In the genomic region with DNA sequence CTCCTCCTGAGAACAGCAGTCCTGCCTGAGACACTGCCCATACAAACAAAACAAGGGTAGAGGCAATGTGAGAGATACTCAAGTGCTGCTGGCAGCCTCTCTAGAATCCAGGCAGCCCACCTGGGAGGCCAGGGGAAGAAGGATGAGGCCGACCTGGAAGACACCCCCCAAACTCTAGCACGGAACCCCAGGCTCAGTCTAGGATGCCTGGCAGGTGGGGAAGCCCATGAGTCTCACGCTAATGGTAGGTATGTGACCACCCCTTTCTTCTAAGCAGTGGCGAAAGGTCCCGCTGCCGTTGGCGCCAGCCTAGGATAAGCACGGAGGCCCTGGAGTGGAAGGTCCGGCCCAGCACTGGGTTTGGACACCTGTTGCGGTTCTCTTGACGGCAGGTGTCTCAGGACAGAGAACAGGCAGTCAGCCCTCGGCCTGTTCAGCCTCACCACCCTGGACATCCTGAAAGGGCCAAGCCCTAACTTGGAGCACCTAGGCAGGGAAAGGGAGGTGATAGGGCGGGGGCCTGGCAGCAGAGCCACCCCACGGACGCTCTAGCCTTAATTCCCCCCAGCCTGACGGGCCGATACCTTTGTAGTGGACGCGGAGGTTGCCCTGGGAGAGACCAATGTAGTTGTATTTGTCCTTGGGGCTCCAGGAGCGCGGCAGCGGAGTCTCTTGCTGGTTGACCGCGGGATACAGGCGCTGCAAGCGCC, we compare ENCODE assay signal across 8 cellular contexts. TPM values are rescaled to one million over a fixed set of nuclear protein-coding genes. Genes with fewer than 3 reads are reported as not detected.
A peak's percentile ranks its signal among the peaks of the same experiment; 100 is the strongest.
DNase-seq lines count a peak whose midpoint lies in the region; ATAC-seq and TF ChIP-seq lines count a peak whose summit lies in the region.

No MANE protein-coding gene starts in this region.

- H3K9me3 ChIP-seq in BE2C = no peaks in the 10 kb centered on the region
- H3K9me3 ChIP-seq in SU-DHL-6 (ENCODE audit: insufficient read depth, low read length) = no peaks in the 10 kb centered on the region
- H3K9me3 ChIP-seq in parathyroid adenoma (ENCODE audit: control insufficient read depth, low read length) = no peaks in the 10 kb centered on the region

- no peak for TF ChIP-seq POLR2A in GM18505 (IDR thresholded peaks at IDR 0.05; ENCODE audit: borderline replicate concordance, extremely low read depth, insufficient read depth, insufficient read length)

- no peaks in the 10 kb centered on the region for H3K9me2 ChIP-seq in SU-DHL-6 (replicated peaks; ENCODE audit: insufficient read depth, low read length)

- H3K9ac ChIP-seq in SU-DHL-6 (ENCODE audit: low read length) (peak overlapping the region; percentile 81), parathyroid adenoma (peak overlapping the region; percentile 96)

- no peak for TF ChIP-seq CTCF in BE2C (IDR thresholded peaks at IDR 0.05; ENCODE audit: low read depth, low read length)
- TF ChIP-seq CTCF in SU-DHL-6 (IDR thresholded peaks at IDR 0.05; ENCODE audit: insufficient read depth, low read length, poor library complexity, severe bottlenecking) = no peak
- no peak for TF ChIP-seq CTCF in fibroblast of villous mesenchyme (IDR thresholded peaks at IDR 0.05; ENCODE audit: insufficient read depth, low read depth, low read length)
- no peak for TF ChIP-seq CTCF in parathyroid adenoma (IDR thresholded peaks at IDR 0.05)

- peak overlapping the region; percentile 71 for H3K4me2 ChIP-seq in SU-DHL-6 (ENCODE audit: low read depth, low read length, poor library complexity, severe bottlenecking)
- peak overlapping the region; percentile 92 for H3K4me2 ChIP-seq in parathyroid adenoma (ENCODE audit: low read length)

- no peak overlapping the region for H3K27ac ChIP-seq in SU-DHL-6 (ENCODE audit: low read depth, low read length)
- H3K27ac ChIP-seq in parathyroid adenoma = peak overlapping the region; percentile 65

- no peaks in the 10 kb centered on the region for H4K20me1 ChIP-seq in SU-DHL-6 (ENCODE audit: low read depth, low read length)

- H3K36me3 ChIP-seq in BE2C (peaks cover 22% of the 10 kb centered on the region), SU-DHL-6 (ENCODE audit: low read length) (no peaks in the 10 kb centered on the region), parathyroid adenoma (ENCODE audit: control insufficient read depth, insufficient read depth, low read length) (no peaks in the 10 kb centered on the region)

- H2AFZ ChIP-seq in SU-DHL-6 (ENCODE audit: low read depth, low read length, severe bottlenecking) (peak overlapping the region; percentile 92), parathyroid adenoma (peak overlapping the region; percentile 100)

- DNase-seq in BE2C (no peak), fibroblast of villous mesenchyme (ENCODE audit: low read depth) (no peak), putamen (ENCODE audit: low spot score) (no peak)

- no peaks in the 10 kb centered on the region for H3F3A ChIP-seq in SU-DHL-6 (ENCODE audit: insufficient read depth)

- H3K4me1 ChIP-seq in BE2C (no peaks in the 10 kb centered on the region), parathyroid adenoma (peaks cover 4% of the 10 kb centered on the region)

- ATAC-seq in GM21526 (IDR thresholded peaks at IDR 0.05; ENCODE audit: low FRiP score, unreplicated experiment) = peak; percentile 4
- ATAC-seq in GM21423 (IDR thresholded peaks at IDR 0.05; ENCODE audit: unreplicated experiment) = no peak
- ATAC-seq in GM18505 (IDR thresholded peaks at IDR 0.05; ENCODE audit: unreplicated experiment) = no peak

- peak overlapping the region; percentile 90 for H3K4me3 ChIP-seq in BE2C (ENCODE audit: low read depth, low read length)
- peak overlapping the region; percentile 82 for H3K4me3 ChIP-seq in SU-DHL-6 (ENCODE audit: insufficient read depth, low read length, poor library complexity, severe bottlenecking)
- peak overlapping the region; percentile 95 for H3K4me3 ChIP-seq in fibroblast of villous mesenchyme (ENCODE audit: low read depth, low read length)
- H3K4me3 ChIP-seq in parathyroid adenoma (ENCODE audit: low read depth, low read length) = peak overlapping the region; percentile 100

- H3K27me3 ChIP-seq in BE2C = no peaks in the 10 kb centered on the region
- H3K27me3 ChIP-seq in SU-DHL-6 (ENCODE audit: low read length) = no peaks in the 10 kb centered on the region
- no peaks in the 10 kb centered on the region for H3K27me3 ChIP-seq in parathyroid adenoma (ENCODE audit: control insufficient read depth, insufficient read depth, low read length)

- H3K79me2 ChIP-seq in SU-DHL-6 (ENCODE audit: insufficient read depth, low read length) (peaks cover 14% of the 10 kb centered on the region; the same call in 1 of the 2 replicates), parathyroid adenoma (peaks cover 50% of the 10 kb centered on the region)

RNA-seq across cellular contexts. Expression of gene RANBP10, which starts 0.5 kb away (rescaled TPM):
- 20.5 TPM for polyA plus RNA-seq in BE2C (2012; ENCODE audit: insufficient read depth, insufficient read length, low read depth)
- total RNA-seq in fibroblast of villous mesenchyme = 6.1 and 8.6 TPM in 2 replicates

RNA-seq across cellular contexts. Expression of gene TSNAXIP1, which starts 0.8 kb away (rescaled TPM):
- polyA plus RNA-seq in BE2C (2012; ENCODE audit: insufficient read depth, insufficient read length, low read depth) = 0.43 TPM
- 0.32 and 1.3 TPM in 2 replicates for total RNA-seq in fibroblast of villous mesenchyme

RNA-seq across cellular contexts. Expression of gene THAP11, which starts 36.2 kb away (rescaled TPM):
- polyA plus RNA-seq in BE2C (2012; ENCODE audit: insufficient read depth, insufficient read length, low read depth) = 116 TPM
- 24.8 and 28.9 TPM in 2 replicates for total RNA-seq in fibroblast of villous mesenchyme

RNA-seq across cellular contexts. Expression of gene NUTF2, which starts 40.9 kb away (rescaled TPM):
- polyA plus RNA-seq in BE2C (2012; ENCODE audit: insufficient read depth, insufficient read length, low read depth) = 355 TPM
- total RNA-seq in fibroblast of villous mesenchyme = 255 and 342 TPM in 2 replicates

RNA-seq across cellular contexts. Expression of gene CENPT, which starts 41.6 kb away (rescaled TPM):
- polyA plus RNA-seq in BE2C (2012; ENCODE audit: insufficient read depth, insufficient read length, low read depth) = 97.8 TPM
- total RNA-seq in fibroblast of villous mesenchyme = 31.6 and 39.7 TPM in 2 replicates
